In genomic region chr9:1980387-1980786, GRCh38 we compare ENCODE assay signal across 2 cellular contexts.
TF ChIP-seq lines count a peak whose summit lies in the region.

No MANE protein-coding gene starts in this region.

TF ChIP-seq in liver, 16 proteins besides CTCF, POLR2A, EP300 and RAD21:
- peak in 1 of 2 donors; percentile 59 for TF ChIP-seq RXRA (IDR thresholded peaks at IDR 0.05)
- no peak for TF ChIP-seq NR2F2 (IDR thresholded peaks at IDR 0.05)
- TF ChIP-seq FOXA2 (IDR thresholded peaks at IDR 0.05) = no peak
- no peak for TF ChIP-seq MAX (IDR thresholded peaks at IDR 0.05)

TF ChIP-seq in HepG2, 621 proteins besides CTCF, POLR2A, EP300 and RAD21:
- TF ChIP-seq ZBED4 (CRISPR knock-in tag; IDR thresholded peaks at IDR 0.05; ENCODE audit: borderline replicate concordance) (no peak), IKZF4 (CRISPR knock-in tag; IDR thresholded peaks at IDR 0.05; ENCODE audit: borderline replicate concordance, low read depth, not compliant biosample characterization) (no peak), PCBP2 (optimal IDR thresholded peaks at IDR 0.05; ENCODE audit: low read depth, low read length, poor library complexity, severe bottlenecking) (no peak), CBX5 (CRISPR knock-in tag; IDR thresholded peaks at IDR 0.05; ENCODE audit: borderline replicate concordance) (no peak), ZNF709 (CRISPR knock-in tag; IDR thresholded peaks at IDR 0.05) (no peak), KLF9 (CRISPR knock-in tag; IDR thresholded peaks at IDR 0.05; ENCODE audit: low read depth) (no peak), ZBTB14 (CRISPR knock-in tag; IDR thresholded peaks at IDR 0.05) (no peak), ZNF576 (CRISPR knock-in tag; IDR thresholded peaks at IDR 0.05) (no peak), SKI (IDR thresholded peaks at IDR 0.05; ENCODE audit: partially characterized antibody) (no peak), ZNF737 (CRISPR knock-in tag; IDR thresholded peaks at IDR 0.05; ENCODE audit: borderline replicate concordance) (no peak), AKAP8 (CRISPR knock-in tag; IDR thresholded peaks at IDR 0.05) (no peak), NR1H2 (CRISPR knock-in tag; IDR thresholded peaks at IDR 0.05; ENCODE audit: borderline replicate concordance, low read depth) (no peak), ZHX1 (CRISPR knock-in tag; IDR thresholded peaks at IDR 0.05; ENCODE audit: low read depth) (no peak), ATF7-NPFF (CRISPR knock-in tag; IDR thresholded peaks at IDR 0.05; ENCODE audit: low read depth) (no peak), BORCS8-MEF2B (CRISPR knock-in tag; IDR thresholded peaks at IDR 0.05) (no peak), POLR2G (IDR thresholded peaks at IDR 0.05; ENCODE audit: low read depth, low read length) (no peak), HOXA5 (CRISPR knock-in tag; IDR thresholded peaks at IDR 0.05) (no peak), ASH2L (IDR thresholded peaks at IDR 0.05; ENCODE audit: insufficient read length, low read depth, low read length) (no peak), PREB (CRISPR knock-in tag; IDR thresholded peaks at IDR 0.05) (no peak), ZNF572 (CRISPR knock-in tag; IDR thresholded peaks at IDR 0.05) (no peak)
